ENCODE assay signal across 12 cellular contexts in genomic region chr15:75731248-75732100, GRCh38. TPM values are rescaled to one million over a fixed set of nuclear protein-coding genes. Genes with fewer than 3 reads are reported as not detected.
DNase-seq lines count a peak whose midpoint lies in the region; ATAC-seq and TF ChIP-seq lines count a peak whose summit lies in the region.
"Had no signal": no experiment of that assay in that cellular context is flagged by ENCODE, and none has a peak within 500 bp of the region (broad histone marks: within the 10 kb centered on the region; RNA-seq: fewer than 3 reads in every experiment).

No MANE protein-coding gene starts in this region.

- no peak overlapping the region for H2BK12ac ChIP-seq in neuronal stem cell (ENCODE audit: low read length)

- peak overlapping the region; percentile 81 for H2BK15ac ChIP-seq in neuronal stem cell (ENCODE audit: low read length)

- no peak overlapping the region for H2BK5ac ChIP-seq in neuronal stem cell (ENCODE audit: low read length)

- H2AK5ac ChIP-seq in neuronal stem cell (ENCODE audit: low read depth, low read length): no peak overlapping the region

- H2BK120ac ChIP-seq in neuronal stem cell (ENCODE audit: low read depth, low read length): no peak overlapping the region

- ATAC-seq in HG02973 (IDR thresholded peaks at IDR 0.05; ENCODE audit: unreplicated experiment): no peak

- DNase-seq in GDM1 (lab: John Stamatoyannopoulos, UW): peak; percentile 18
- peak; percentile 39 for DNase-seq in NCI-H226
- peak; percentile 76 for DNase-seq in fibroblast of villous mesenchyme (ENCODE audit: low read depth)
- no peak for DNase-seq in neuronal stem cell (ENCODE audit: low spot score)
- no peak for DNase-seq in iPS-NIHi7 (ENCODE audit: extremely low spot score)
- no peak for DNase-seq in stimulated activated CD4-positive, alpha-beta T cell treated with anti-CD3 and anti-CD28 coated beads, Interleukin-1b, Interleukin-23, amount 100 ng/mL, for 48 hours
- no peak for DNase-seq in AG08396 (ENCODE audit: low spot score)
- DNase-seq: activated T-cell treated with anti-CD3 and anti-CD28 coated beads, Interleukin-2, amount 50 U/mL, for 48 hours; SW 1271 had no signal

- H2AFZ ChIP-seq in neuronal stem cell (ENCODE audit: low read length): peak overlapping the region; percentile 68

- H3K9me3 ChIP-seq in neuronal stem cell (replicated peaks in 1 of 2; ENCODE audit: control insufficient read depth in 2 of 2, insufficient read depth in 1 of 2, low read depth in 1 of 2, low read length in 2 of 2): no peaks in the 10 kb centered on the region

- no peak overlapping the region for H3K4ac ChIP-seq in neuronal stem cell (ENCODE audit: low read length)

- no peak overlapping the region for H3K18ac ChIP-seq in neuronal stem cell (ENCODE audit: low read length)

- H3K23ac ChIP-seq in neuronal stem cell (ENCODE audit: low read depth, low read length, poor library complexity): no peak overlapping the region

- H3K79me1 ChIP-seq in neuronal stem cell (ENCODE audit: low read depth, low read length): peaks cover 3% of the 10 kb centered on the region

- peaks cover 0 to 3% (median 2%) of the 10 kb centered on the region in 3 experiments for H3K27me3 ChIP-seq in neuronal stem cell (ENCODE audit: control insufficient read depth in 3 of 3, insufficient read depth in 3 of 3, low read depth in 1 of 3, low read length in 3 of 3)

- H3K4me2 ChIP-seq in neuronal stem cell (ENCODE audit: insufficient read depth, low read length, poor library complexity, severe bottlenecking): no peak overlapping the region
- H3K4me2 ChIP-seq: KMS-11 had no signal

- peak; percentile 15 for TF ChIP-seq CTCF in fibroblast of villous mesenchyme (IDR thresholded peaks at IDR 0.05; ENCODE audit: insufficient read depth, low read depth, low read length)

- H3K14ac ChIP-seq in neuronal stem cell (ENCODE audit: low read length): no peak overlapping the region

- no peak overlapping the region for H3K9ac ChIP-seq in neuronal stem cell (ENCODE audit: low read depth, low read length, poor library complexity)
- H3K9ac ChIP-seq: KMS-11 had no signal

- no peak overlapping the region for H4K91ac ChIP-seq in neuronal stem cell (ENCODE audit: low read depth, low read length, poor library complexity)

- peaks cover 3 to 6% of the 10 kb centered on the region in 2 donors for H3K4me1 ChIP-seq in neuronal stem cell (ENCODE audit: control insufficient read depth in 2 of 2, insufficient read depth in 1 of 2, low read depth in 1 of 2, low read length in 2 of 2)

- no CpG with 5 or more reads among the region's 26 CpGs for WGBS in neuronal stem cell (ENCODE audit: extremely low coverage in 2 of 2, insufficient read length in 2 of 2, insufficient replicate concordance in 1 of 2), 2 donors

- H3K36me3 ChIP-seq in neuronal stem cell (replicated peaks in 1 of 2; ENCODE audit: control insufficient read depth in 2 of 2, insufficient read depth in 2 of 2, low read length in 2 of 2): no peaks in the 10 kb centered on the region

- no peak overlapping the region for H4K8ac ChIP-seq in neuronal stem cell (ENCODE audit: low read depth, low read length)

- H3K27ac ChIP-seq in neuronal stem cell (replicated peaks; ENCODE audit: low read length): no peak overlapping the region
- H3K27ac ChIP-seq: epithelial cell of prostate, KMS-11 had no signal

- no peak overlapping the region for H3K4me3 ChIP-seq in fibroblast of villous mesenchyme (ENCODE audit: low read depth, low read length)
- H3K4me3 ChIP-seq in neuronal stem cell (ENCODE audit: low read length in 2 of 2): no peak overlapping the region

RNA-seq across cellular contexts. Expression of gene CSPG4, which starts 18.8 kb away (rescaled TPM):
- 86.8 and 87.0 TPM in 2 replicates for total RNA-seq in fibroblast of villous mesenchyme
- polyA plus RNA-seq in neuronal stem cell (2013, experiment 1 of 2): 0.11 TPM
- polyA plus RNA-seq in neuronal stem cell (2013, experiment 2 of 2): 0.10 TPM

Comparison
In these comparisons a context has a peak if more than half of its experiments do, and no peak if none do; other contexts are left out.
1. DNase-seq: peak in GDM1 (single experiment), NCI-H226 (single experiment) and fibroblast of villous mesenchyme (single experiment); none in neuronal stem cell (single experiment), iPS-NIHi7 (single experiment), stimulated activated CD4-positive, alpha-beta T cell treated with anti-CD3 and anti-CD28 coated beads, Interleukin-1b, Interleukin-23, amount 100 ng/mL, for 48 hours (single experiment) and AG08396 (single experiment).